In the genomic region with DNA sequence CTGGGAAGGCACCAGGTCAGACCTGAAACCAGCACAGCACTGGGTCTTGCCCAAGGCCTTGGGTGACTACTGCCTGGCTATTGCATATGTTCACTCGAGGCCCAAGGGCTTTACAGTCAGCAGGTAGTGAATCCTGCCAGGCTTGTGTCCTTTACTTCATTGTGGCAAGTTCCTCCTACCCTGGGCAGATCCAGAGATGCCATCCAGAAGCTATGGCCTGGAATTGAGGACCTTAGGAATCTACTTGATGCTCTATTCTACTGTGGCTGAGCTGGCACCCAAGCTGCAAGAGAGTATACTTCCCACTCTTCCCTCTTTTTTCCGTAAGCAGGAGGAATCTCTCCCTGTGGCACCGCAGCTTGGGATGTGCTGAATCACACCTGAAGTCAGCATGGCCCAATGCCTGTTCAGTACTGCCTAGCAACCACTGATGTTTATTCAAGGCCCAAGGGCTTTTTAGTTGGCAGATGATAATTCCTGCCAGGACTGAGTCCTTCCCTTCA, we compare ENCODE assay signal across 1 cellular context.
TF ChIP-seq lines count a peak whose summit lies in the region.

No MANE protein-coding gene starts in this region.

TF ChIP-seq in H1, 55 proteins besides CTCF, POLR2A, EP300 and RAD21:
- TF ChIP-seq SIX5 (IDR thresholded peaks at IDR 0.05; ENCODE audit: low read depth, low read length): no peak
- TF ChIP-seq JUND (IDR thresholded peaks at IDR 0.05; ENCODE audit: low read length): no peak
- no peak for TF ChIP-seq KDM1A (IDR thresholded peaks at IDR 0.05; ENCODE audit: borderline replicate concordance, low read length)
- TF ChIP-seq, protein P1, sequence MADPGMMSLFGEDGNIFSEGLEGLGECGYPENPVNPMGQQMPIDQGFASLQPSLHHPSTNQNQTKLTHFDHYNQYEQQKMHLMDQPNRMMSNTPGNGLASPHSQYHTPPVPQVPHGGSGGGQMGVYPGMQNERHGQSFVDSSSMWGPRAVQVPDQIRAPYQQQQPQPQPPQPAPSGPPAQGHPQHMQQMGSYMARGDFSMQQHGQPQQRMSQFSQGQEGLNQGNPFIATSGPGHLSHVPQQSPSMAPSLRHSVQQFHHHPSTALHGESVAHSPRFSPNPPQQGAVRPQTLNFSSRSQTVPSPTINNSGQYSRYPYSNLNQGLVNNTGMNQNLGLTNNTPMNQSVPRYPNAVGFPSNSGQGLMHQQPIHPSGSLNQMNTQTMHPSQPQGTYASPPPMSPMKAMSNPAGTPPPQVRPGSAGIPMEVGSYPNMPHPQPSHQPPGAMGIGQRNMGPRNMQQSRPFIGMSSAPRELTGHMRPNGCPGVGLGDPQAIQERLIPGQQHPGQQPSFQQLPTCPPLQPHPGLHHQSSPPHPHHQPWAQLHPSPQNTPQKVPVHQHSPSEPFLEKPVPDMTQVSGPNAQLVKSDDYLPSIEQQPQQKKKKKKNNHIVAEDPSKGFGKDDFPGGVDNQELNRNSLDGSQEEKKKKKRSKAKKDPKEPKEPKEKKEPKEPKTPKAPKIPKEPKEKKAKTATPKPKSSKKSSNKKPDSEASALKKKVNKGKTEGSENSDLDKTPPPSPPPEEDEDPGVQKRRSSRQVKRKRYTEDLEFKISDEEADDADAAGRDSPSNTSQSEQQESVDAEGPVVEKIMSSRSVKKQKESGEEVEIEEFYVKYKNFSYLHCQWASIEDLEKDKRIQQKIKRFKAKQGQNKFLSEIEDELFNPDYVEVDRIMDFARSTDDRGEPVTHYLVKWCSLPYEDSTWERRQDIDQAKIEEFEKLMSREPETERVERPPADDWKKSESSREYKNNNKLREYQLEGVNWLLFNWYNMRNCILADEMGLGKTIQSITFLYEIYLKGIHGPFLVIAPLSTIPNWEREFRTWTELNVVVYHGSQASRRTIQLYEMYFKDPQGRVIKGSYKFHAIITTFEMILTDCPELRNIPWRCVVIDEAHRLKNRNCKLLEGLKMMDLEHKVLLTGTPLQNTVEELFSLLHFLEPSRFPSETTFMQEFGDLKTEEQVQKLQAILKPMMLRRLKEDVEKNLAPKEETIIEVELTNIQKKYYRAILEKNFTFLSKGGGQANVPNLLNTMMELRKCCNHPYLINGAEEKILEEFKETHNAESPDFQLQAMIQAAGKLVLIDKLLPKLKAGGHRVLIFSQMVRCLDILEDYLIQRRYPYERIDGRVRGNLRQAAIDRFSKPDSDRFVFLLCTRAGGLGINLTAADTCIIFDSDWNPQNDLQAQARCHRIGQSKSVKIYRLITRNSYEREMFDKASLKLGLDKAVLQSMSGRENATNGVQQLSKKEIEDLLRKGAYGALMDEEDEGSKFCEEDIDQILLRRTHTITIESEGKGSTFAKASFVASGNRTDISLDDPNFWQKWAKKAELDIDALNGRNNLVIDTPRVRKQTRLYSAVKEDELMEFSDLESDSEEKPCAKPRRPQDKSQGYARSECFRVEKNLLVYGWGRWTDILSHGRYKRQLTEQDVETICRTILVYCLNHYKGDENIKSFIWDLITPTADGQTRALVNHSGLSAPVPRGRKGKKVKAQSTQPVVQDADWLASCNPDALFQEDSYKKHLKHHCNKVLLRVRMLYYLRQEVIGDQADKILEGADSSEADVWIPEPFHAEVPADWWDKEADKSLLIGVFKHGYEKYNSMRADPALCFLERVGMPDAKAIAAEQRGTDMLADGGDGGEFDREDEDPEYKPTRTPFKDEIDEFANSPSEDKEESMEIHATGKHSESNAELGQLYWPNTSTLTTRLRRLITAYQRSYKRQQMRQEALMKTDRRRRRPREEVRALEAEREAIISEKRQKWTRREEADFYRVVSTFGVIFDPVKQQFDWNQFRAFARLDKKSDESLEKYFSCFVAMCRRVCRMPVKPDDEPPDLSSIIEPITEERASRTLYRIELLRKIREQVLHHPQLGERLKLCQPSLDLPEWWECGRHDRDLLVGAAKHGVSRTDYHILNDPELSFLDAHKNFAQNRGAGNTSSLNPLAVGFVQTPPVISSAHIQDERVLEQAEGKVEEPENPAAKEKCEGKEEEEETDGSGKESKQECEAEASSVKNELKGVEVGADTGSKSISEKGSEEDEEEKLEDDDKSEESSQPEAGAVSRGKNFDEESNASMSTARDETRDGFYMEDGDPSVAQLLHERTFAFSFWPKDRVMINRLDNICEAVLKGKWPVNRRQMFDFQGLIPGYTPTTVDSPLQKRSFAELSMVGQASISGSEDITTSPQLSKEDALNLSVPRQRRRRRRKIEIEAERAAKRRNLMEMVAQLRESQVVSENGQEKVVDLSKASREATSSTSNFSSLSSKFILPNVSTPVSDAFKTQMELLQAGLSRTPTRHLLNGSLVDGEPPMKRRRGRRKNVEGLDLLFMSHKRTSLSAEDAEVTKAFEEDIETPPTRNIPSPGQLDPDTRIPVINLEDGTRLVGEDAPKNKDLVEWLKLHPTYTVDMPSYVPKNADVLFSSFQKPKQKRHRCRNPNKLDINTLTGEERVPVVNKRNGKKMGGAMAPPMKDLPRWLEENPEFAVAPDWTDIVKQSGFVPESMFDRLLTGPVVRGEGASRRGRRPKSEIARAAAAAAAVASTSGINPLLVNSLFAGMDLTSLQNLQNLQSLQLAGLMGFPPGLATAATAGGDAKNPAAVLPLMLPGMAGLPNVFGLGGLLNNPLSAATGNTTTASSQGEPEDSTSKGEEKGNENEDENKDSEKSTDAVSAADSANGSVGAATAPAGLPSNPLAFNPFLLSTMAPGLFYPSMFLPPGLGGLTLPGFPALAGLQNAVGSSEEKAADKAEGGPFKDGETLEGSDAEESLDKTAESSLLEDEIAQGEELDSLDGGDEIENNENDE (IDR thresholded peaks at IDR 0.05; ENCODE audit: insufficient replicate concordance, low read length): no peak
- no peak for TF ChIP-seq FOSL1 (IDR thresholded peaks at IDR 0.05; ENCODE audit: insufficient read depth, low read depth, low read length)
- no peak for TF ChIP-seq YY1 (IDR thresholded peaks at IDR 0.05; ENCODE audit: low read depth, low read length)
- TF ChIP-seq, protein P2, sequence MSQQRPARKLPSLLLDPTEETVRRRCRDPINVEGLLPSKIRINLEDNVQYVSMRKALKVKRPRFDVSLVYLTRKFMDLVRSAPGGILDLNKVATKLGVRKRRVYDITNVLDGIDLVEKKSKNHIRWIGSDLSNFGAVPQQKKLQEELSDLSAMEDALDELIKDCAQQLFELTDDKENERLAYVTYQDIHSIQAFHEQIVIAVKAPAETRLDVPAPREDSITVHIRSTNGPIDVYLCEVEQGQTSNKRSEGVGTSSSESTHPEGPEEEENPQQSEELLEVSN (IDR thresholded peaks at IDR 0.05): no peak
- TF ChIP-seq GABPA (IDR thresholded peaks at IDR 0.05; ENCODE audit: borderline replicate concordance, insufficient read depth, low read length): no peak
- no peak for TF ChIP-seq TEAD4 (IDR thresholded peaks at IDR 0.05; ENCODE audit: low read depth, low read length)
- TF ChIP-seq TAF7 (optimal IDR thresholded peaks at IDR 0.05; ENCODE audit: borderline replicate concordance, low read depth, low read length): no peak
- no peak for TF ChIP-seq CEBPB (IDR thresholded peaks at IDR 0.05; ENCODE audit: low read depth, low read length)
- TF ChIP-seq SUZ12 (IDR thresholded peaks at IDR 0.05; ENCODE audit: low read length): no peak
- no peak for TF ChIP-seq POU5F1 (IDR thresholded peaks at IDR 0.05; ENCODE audit: low read depth, low read length)
- TF ChIP-seq CBX8 (IDR thresholded peaks at IDR 0.05; ENCODE audit: borderline replicate concordance, low read depth, low read length): no peak
- no peak for TF ChIP-seq ATF2 (IDR thresholded peaks at IDR 0.05; ENCODE audit: low read length)
- no peak for TF ChIP-seq JUN (IDR thresholded peaks at IDR 0.05; ENCODE audit: low read depth, low read length)
- TF ChIP-seq ATF3 (IDR thresholded peaks at IDR 0.05; ENCODE audit: insufficient read depth, low read depth, low read length): no peak
- no peak for TF ChIP-seq KDM4A (IDR thresholded peaks at IDR 0.05; ENCODE audit: low read depth, low read length, severe bottlenecking)
- TF ChIP-seq BACH1 (IDR thresholded peaks at IDR 0.05; ENCODE audit: low read length): no peak
